In the genomic region with DNA sequence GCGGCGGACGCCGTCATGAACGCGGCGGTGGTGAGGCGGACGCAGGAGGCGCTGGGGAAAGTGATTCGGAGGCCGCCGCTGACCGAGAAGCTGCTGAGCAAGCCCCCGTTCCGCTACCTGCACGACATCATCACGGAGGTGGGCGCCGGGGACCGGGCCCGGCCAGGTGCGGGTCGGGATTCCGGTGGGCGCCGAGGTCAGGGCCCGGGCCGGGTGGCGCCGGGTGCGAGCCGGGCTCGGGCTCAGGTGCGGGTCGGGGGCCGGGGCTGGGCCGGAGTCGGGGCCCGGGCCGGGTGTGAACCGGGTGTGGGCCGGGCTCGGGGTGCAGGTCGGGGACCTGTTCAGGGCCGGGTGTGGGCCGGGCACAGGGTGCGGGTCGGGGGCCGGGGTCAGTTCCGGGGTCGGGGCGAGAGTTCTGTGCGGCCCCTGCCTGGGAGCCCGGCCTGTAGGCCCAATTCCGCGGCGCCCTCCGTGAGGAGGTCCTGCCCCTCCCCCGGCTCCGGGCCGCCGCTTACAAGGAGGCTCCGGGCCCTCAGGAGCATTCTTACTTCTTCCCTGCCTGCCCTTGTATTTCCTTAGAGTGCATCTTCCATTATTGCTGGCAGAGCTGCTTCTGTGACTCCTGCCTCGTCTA, we compare ENCODE assay signal across 7 cellular contexts. TPM values are rescaled to one million over a fixed set of nuclear protein-coding genes. Genes with fewer than 3 reads are reported as not detected.
DNase-seq lines count a peak whose midpoint lies in the region; ATAC-seq and TF ChIP-seq lines count a peak whose summit lies in the region.

No MANE protein-coding gene starts in this region.

- peak overlapping the region; percentile 86 for H3K4me3 Mint-ChIP-seq in GM23338

- intact Hi-C loops in mucosa of descending colon (cut with DNase I, micrococcal nuclease) = no loop called here

- H2AFZ ChIP-seq in GM23338 = 0 out of 2 replicates have a peak overlapping the region, but pooled peaks have one; percentile 63

- DNase-seq in GM23338 (ENCODE audit: low spot score) (peak; percentile 68), M059J (ENCODE audit: low read depth) (peak; percentile 9), coronary artery (ENCODE audit: low spot score) (no peak), mucosa of descending colon (peak in 1 of 3 donors; percentile 35), dedifferentiated amniotic fluid mesenchymal stem cell (ENCODE audit: extremely low spot score) (no peak), cerebellum (ENCODE audit: low spot score) (no peak)

- no peaks in the 10 kb centered on the region for H3K36me3 Mint-ChIP-seq in GM23338 (ENCODE audit: low read depth)

- peaks cover 7% of the 10 kb centered on the region for H3K27me3 ChIP-seq in GM23338 (ENCODE audit: insufficient read depth)

- peaks cover 9% of the 10 kb centered on the region; the same call in 2 of the 3 replicates for H3K4me1 Mint-ChIP-seq in GM23338

- no peak for TF ChIP-seq CTCF in GM23338 (conservative IDR thresholded peaks at IDR 0.05; ENCODE audit: low read depth in 2 of 2)
- TF ChIP-seq CTCF in coronary artery (IDR thresholded peaks at IDR 0.05) = no peak
- no peak for TF ChIP-seq CTCF in mucosa of descending colon (IDR thresholded peaks at IDR 0.05)

- H3K36me3 ChIP-seq in GM23338 (ENCODE audit: insufficient read depth) (no peaks in the 10 kb centered on the region), mucosa of descending colon (ENCODE audit: low read depth) (no peaks in the 10 kb centered on the region)

- H3K4me3 ChIP-seq in GM23338 (peak overlapping the region; percentile 68), coronary artery (peak overlapping the region; percentile 93), mucosa of descending colon (peak overlapping the region; percentile 54)

- H3K9me3 ChIP-seq in mucosa of descending colon = no peaks in the 10 kb centered on the region

- no peaks in the 10 kb centered on the region for H3F3A ChIP-seq in GM23338 (replicated peaks; ENCODE audit: low read depth)

- H3K4me1 ChIP-seq in GM23338 (ENCODE audit: insufficient read depth) = peaks cover 9% of the 10 kb centered on the region; the same call in 1 of the 2 replicates
- H3K4me1 ChIP-seq in mucosa of descending colon (ENCODE audit: low read depth) = peaks cover 8% of the 10 kb centered on the region

- H3K79me2 ChIP-seq in GM23338 (replicated peaks; ENCODE audit: insufficient read depth) = 0 out of 2 replicates have a peak, but pooled peaks cover 13% of the 10 kb centered on the region

- H3K9me2 ChIP-seq in GM23338 (ENCODE audit: insufficient read depth) = no peaks in the 10 kb centered on the region

- ATAC-seq in GM18498 (IDR thresholded peaks at IDR 0.05; ENCODE audit: unreplicated experiment) (peak; percentile 40), GM23338 (peak; percentile 48), mucosa of descending colon (peak; percentile 7)

- peaks cover 3% of the 10 kb centered on the region; the same call in 1 of the 3 replicates for H3K9me3 Mint-ChIP-seq in GM23338

- no peaks in the 10 kb centered on the region for H4K20me1 ChIP-seq in GM23338 (replicated peaks; ENCODE audit: insufficient read depth)

- peaks cover 10% of the 10 kb centered on the region for H3K27me3 Mint-ChIP-seq in GM23338 (ENCODE audit: insufficient read depth, low read depth, poor library complexity)

- peak overlapping the region; percentile 94 for H3K4me2 ChIP-seq in GM23338

- H3K27ac ChIP-seq in GM23338 (ENCODE audit: low read depth) (no peak overlapping the region), coronary artery (peak overlapping the region; percentile 18 to 84)

- no peak overlapping the region for H3K27ac Mint-ChIP-seq in GM23338

TF ChIP-seq in GM23338, 12 proteins besides CTCF, POLR2A, EP300 and RAD21:
- no peak for TF ChIP-seq JUNB (IDR thresholded peaks at IDR 0.05; ENCODE audit: unreplicated experiment)
- no peak for TF ChIP-seq CREB1 (CRISPR knock-in tag; IDR thresholded peaks at IDR 0.05; ENCODE audit: low read depth)
- TF ChIP-seq EZH2 (IDR thresholded peaks at IDR 0.05; ENCODE audit: low read depth, unreplicated experiment) = no peak
- TF ChIP-seq EZH2phosphoT487 (IDR thresholded peaks at IDR 0.05; ENCODE audit: unreplicated experiment) = no peak
- no peak for TF ChIP-seq ZNF114 (CRISPR knock-in tag; IDR thresholded peaks at IDR 0.05)
- TF ChIP-seq, protein P1, sequence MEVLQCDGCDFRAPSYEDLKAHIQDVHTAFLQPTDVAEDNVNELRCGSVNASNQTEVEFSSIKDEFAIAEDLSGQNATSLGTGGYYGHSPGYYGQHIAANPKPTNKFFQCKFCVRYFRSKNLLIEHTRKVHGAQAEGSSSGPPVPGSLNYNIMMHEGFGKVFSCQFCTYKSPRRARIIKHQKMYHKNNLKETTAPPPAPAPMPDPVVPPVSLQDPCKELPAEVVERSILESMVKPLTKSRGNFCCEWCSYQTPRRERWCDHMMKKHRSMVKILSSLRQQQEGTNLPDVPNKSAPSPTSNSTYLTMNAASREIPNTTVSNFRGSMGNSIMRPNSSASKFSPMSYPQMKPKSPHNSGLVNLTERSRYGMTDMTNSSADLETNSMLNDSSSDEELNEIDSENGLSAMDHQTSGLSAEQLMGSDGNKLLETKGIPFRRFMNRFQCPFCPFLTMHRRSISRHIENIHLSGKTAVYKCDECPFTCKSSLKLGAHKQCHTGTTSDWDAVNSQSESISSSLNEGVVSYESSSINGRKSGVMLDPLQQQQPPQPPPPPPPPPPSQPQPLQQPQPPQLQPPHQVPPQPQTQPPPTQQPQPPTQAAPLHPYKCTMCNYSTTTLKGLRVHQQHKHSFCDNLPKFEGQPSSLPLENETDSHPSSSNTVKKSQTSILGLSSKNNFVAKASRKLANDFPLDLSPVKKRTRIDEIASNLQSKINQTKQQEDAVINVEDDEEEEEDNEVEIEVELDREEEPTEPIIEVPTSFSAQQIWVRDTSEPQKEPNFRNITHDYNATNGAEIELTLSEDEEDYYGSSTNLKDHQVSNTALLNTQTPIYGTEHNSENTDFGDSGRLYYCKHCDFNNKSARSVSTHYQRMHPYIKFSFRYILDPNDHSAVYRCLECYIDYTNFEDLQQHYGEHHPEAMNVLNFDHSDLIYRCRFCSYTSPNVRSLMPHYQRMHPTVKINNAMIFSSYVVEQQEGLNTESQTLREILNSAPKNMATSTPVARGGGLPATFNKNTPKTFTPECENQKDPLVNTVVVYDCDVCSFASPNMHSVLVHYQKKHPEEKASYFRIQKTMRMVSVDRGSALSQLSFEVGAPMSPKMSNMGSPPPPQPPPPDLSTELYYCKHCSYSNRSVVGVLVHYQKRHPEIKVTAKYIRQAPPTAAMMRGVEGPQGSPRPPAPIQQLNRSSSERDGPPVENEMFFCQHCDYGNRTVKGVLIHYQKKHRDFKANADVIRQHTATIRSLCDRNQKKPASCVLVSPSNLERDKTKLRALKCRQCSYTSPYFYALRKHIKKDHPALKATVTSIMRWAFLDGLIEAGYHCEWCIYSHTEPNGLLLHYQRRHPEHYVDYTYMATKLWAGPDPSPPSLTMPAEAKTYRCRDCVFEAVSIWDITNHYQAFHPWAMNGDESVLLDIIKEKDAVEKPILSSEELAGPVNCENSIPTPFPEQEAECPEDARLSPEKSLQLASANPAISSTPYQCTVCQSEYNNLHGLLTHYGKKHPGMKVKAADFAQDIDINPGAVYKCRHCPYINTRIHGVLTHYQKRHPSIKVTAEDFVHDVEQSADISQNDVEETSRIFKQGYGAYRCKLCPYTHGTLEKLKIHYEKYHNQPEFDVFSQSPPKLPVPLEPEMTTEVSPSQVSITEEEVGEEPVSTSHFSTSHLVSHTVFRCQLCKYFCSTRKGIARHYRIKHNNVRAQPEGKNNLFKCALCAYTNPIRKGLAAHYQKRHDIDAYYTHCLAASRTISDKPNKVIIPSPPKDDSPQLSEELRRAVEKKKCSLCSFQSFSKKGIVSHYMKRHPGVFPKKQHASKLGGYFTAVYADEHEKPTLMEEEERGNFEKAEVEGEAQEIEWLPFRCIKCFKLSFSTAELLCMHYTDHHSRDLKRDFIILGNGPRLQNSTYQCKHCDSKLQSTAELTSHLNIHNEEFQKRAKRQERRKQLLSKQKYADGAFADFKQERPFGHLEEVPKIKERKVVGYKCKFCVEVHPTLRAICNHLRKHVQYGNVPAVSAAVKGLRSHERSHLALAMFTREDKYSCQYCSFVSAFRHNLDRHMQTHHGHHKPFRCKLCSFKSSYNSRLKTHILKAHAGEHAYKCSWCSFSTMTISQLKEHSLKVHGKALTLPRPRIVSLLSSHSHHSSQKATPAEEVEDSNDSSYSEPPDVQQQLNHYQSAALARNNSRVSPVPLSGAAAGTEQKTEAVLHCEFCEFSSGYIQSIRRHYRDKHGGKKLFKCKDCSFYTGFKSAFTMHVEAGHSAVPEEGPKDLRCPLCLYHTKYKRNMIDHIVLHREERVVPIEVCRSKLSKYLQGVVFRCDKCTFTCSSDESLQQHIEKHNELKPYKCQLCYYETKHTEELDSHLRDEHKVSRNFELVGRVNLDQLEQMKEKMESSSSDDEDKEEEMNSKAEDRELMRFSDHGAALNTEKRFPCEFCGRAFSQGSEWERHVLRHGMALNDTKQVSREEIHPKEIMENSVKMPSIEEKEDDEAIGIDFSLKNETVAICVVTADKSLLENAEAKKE (CRISPR knock-in tag; IDR thresholded peaks at IDR 0.05) = no peak
- TF ChIP-seq POLR2AphosphoS5 (IDR thresholded peaks at IDR 0.05; ENCODE audit: low read depth) = no peak
- TF ChIP-seq, protein P2, sequence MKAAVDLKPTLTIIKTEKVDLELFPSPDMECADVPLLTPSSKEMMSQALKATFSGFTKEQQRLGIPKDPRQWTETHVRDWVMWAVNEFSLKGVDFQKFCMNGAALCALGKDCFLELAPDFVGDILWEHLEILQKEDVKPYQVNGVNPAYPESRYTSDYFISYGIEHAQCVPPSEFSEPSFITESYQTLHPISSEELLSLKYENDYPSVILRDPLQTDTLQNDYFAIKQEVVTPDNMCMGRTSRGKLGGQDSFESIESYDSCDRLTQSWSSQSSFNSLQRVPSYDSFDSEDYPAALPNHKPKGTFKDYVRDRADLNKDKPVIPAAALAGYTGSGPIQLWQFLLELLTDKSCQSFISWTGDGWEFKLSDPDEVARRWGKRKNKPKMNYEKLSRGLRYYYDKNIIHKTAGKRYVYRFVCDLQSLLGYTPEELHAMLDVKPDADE (IDR thresholded peaks at IDR 0.05) = no peak

RNA-seq across cellular contexts. Expression of a gene that starts 0.4 kb away (rescaled TPM):
- total RNA-seq in GM23338 (2014; rRNA removed; shearing (Covaris generic)) = 12.2 and 12.5 TPM in 2 replicates
- polyA plus RNA-seq in GM23338 (2016; fragmentation: Nextera tagmentation; extraction: Ambion mirVana) = 20.0 and 20.7 TPM in 2 replicates
- 3.2 and 12.7 TPM in 2 replicates for total RNA-seq in M059J (2014; rRNA removed; shearing (Covaris generic))
- total RNA-seq in mucosa of descending colon = 10 to 100 TPM; 13.3 to 37.5 (median 16.3) TPM
- total RNA-seq in cerebellum = 12.2 TPM

RNA-seq across cellular contexts. Expression of a gene that starts 32.4 kb away (rescaled TPM):
- total RNA-seq in GM23338 (2014; rRNA removed; shearing (Covaris generic)) = 4.6 TPM in 2 replicates
- polyA plus RNA-seq in GM23338 (2016; fragmentation: Nextera tagmentation; extraction: Ambion mirVana) = 2.2 and 2.3 TPM in 2 replicates
- 1.4 and 3.7 TPM in 2 replicates for total RNA-seq in M059J (2014; rRNA removed; shearing (Covaris generic))
- total RNA-seq in mucosa of descending colon = 10 to 100 TPM; 22.6 to 26.8 (median 22.6) TPM
- 7.5 TPM for total RNA-seq in cerebellum

Comparison
In these comparisons a context has a peak if more than half of its experiments do, and no peak if none do; other contexts are left out.
1. DNase-seq: peak in GM23338 (single experiment) and M059J (single experiment); none in coronary artery (single experiment), dedifferentiated amniotic fluid mesenchymal stem cell (single experiment) and cerebellum (single experiment).
2. Peak in every context shown above with its lines, with median percentiles within 50 percentile points of each other: ATAC-seq and H3K4me3 ChIP-seq.